ENCODE assay signal across 14 cellular contexts in genomic region chr3:169953462-169954141, GRCh38. TPM values are rescaled to one million over a fixed set of nuclear protein-coding genes. Genes with fewer than 3 reads are reported as not detected.
DNase-seq lines count a peak whose midpoint lies in the region; ATAC-seq and TF ChIP-seq lines count a peak whose summit lies in the region.
"Had no signal": no experiment of that assay in that cellular context is flagged by ENCODE, and none has a peak within 500 bp of the region (broad histone marks: within the 10 kb centered on the region; RNA-seq: fewer than 3 reads in every experiment).

No MANE protein-coding gene starts in this region.

- H3K9me3 Mint-ChIP-seq in activated CD8-positive, alpha-beta T cell treated with anti-CD3 and anti-CD28 coated beads for 36 hours, result no peaks in the 10 kb centered on the region
- H3K9me3 Mint-ChIP-seq in activated CD8-positive, alpha-beta T cell treated with anti-CD3 and anti-CD28 coated beads, Interleukin-2, amount 10 ng/mL, durations not matched to agents 7 days and 5 days (ENCODE audit: insufficient read depth), result no peaks in the 10 kb centered on the region

- H3K4me1 Mint-ChIP-seq in activated CD8-positive, alpha-beta T cell treated with anti-CD3 and anti-CD28 coated beads for 36 hours (ENCODE audit: low read depth), result peaks cover 9% of the 10 kb centered on the region
- no peaks in the 10 kb centered on the region for H3K4me1 Mint-ChIP-seq in activated CD8-positive, alpha-beta T cell treated with anti-CD3 and anti-CD28 coated beads, Interleukin-2, amount 10 ng/mL, durations not matched to agents 7 days and 5 days (ENCODE audit: low read depth)

- H3K27ac ChIP-seq in OCI-LY7 (ENCODE audit: low read depth, low read length, poor library complexity, severe bottlenecking) (peak overlapping the region; percentile 56), upper lobe of right lung (peak overlapping the region; percentile 47)

- no peaks in the 10 kb centered on the region for H3K27me3 Mint-ChIP-seq in activated CD8-positive, alpha-beta T cell treated with anti-CD3 and anti-CD28 coated beads for 36 hours
- H3K27me3 Mint-ChIP-seq in activated CD8-positive, alpha-beta T cell treated with anti-CD3 and anti-CD28 coated beads, Interleukin-2, amount 10 ng/mL, durations not matched to agents 7 days and 5 days (ENCODE audit: low read depth), result peaks cover 9% of the 10 kb centered on the region

- intact Hi-C loops in activated CD8-positive, alpha-beta T cell treated with anti-CD3 and anti-CD28 coated beads for 36 hours (cut with micrococcal nuclease), result no loop called here
- intact Hi-C loops in OCI-LY7 (cut with micrococcal nuclease; ENCODE audit: unreplicated experiment), result no loop called here
- intact Hi-C loops in upper lobe of right lung (cut with DNase I), result no loop called here

- peaks cover 65% of the 10 kb centered on the region for H3K4me1 ChIP-seq in OCI-LY7 (ENCODE audit: insufficient read depth, low read length, poor library complexity, severe bottlenecking)
- no peaks in the 10 kb centered on the region for H3K4me1 ChIP-seq in upper lobe of right lung

- no peaks in the 10 kb centered on the region for H3K79me2 ChIP-seq in OCI-LY7 (ENCODE audit: insufficient read depth, low read depth, low read length)

- H3K36me3 ChIP-seq in OCI-LY7 (ENCODE audit: insufficient read depth, low read length), result peaks cover 32% of the 10 kb centered on the region
- H3K36me3 ChIP-seq in upper lobe of right lung, result no peaks in the 10 kb centered on the region

- no peak for TF ChIP-seq CTCF in activated CD8-positive, alpha-beta T cell treated with anti-CD3 and anti-CD28 coated beads for 36 hours (IDR thresholded peaks at IDR 0.05)
- TF ChIP-seq CTCF in OCI-LY7 (conservative IDR thresholded peaks at IDR 0.05; ENCODE audit: low read length) (no peak), upper lobe of right lung (IDR thresholded peaks at IDR 0.05) (no peak)

- no peak overlapping the region for H3K4me3 Mint-ChIP-seq in activated CD8-positive, alpha-beta T cell treated with anti-CD3 and anti-CD28 coated beads for 36 hours
- H3K4me3 Mint-ChIP-seq in activated CD8-positive, alpha-beta T cell treated with anti-CD3 and anti-CD28 coated beads, Interleukin-2, amount 10 ng/mL, durations not matched to agents 7 days and 5 days, result no peak overlapping the region

- H3K27me3 ChIP-seq in upper lobe of right lung, result no peaks in the 10 kb centered on the region

- H3K9me2 ChIP-seq in OCI-LY7 (ENCODE audit: insufficient read depth, low read length), result no peaks in the 10 kb centered on the region

- H3K4me3 ChIP-seq in OCI-LY7 (ENCODE audit: low read depth, low read length, poor library complexity, severe bottlenecking) (no peak overlapping the region), upper lobe of right lung (no peak overlapping the region)

- H3K4me2 ChIP-seq in OCI-LY7 (ENCODE audit: low read length), result peak overlapping the region; percentile 61

- H3K9me3 ChIP-seq in OCI-LY7 (ENCODE audit: low read length) (peaks cover 18% of the 10 kb centered on the region; the same call in 1 of the 2 replicates), upper lobe of right lung (no peaks in the 10 kb centered on the region)

- peak overlapping the region; percentile 93 for H2AFZ ChIP-seq in OCI-LY7 (ENCODE audit: low read length)

- TF ChIP-seq POLR2A in GM18505 (IDR thresholded peaks at IDR 0.05; ENCODE audit: borderline replicate concordance, extremely low read depth, insufficient read depth, insufficient read length), result no peak

- H3K36me3 Mint-ChIP-seq in activated CD8-positive, alpha-beta T cell treated with anti-CD3 and anti-CD28 coated beads for 36 hours (ENCODE audit: low read depth), result no peaks in the 10 kb centered on the region
- no peaks in the 10 kb centered on the region for H3K36me3 Mint-ChIP-seq in activated CD8-positive, alpha-beta T cell treated with anti-CD3 and anti-CD28 coated beads, Interleukin-2, amount 10 ng/mL, durations not matched to agents 7 days and 5 days (ENCODE audit: low read depth)

- H4K20me1 ChIP-seq in OCI-LY7 (ENCODE audit: insufficient read depth, low read length), result no peaks in the 10 kb centered on the region

- no TSS peak for BruUV-seq in OCI-LY7 (replicated peaks; lab: Mats Ljungman, UMichigan)

- no peak for DNase-seq in activated CD8-positive, alpha-beta T cell treated with anti-CD3 and anti-CD28 coated beads for 36 hours
- no peak for DNase-seq in activated CD8-positive, alpha-beta T cell treated with anti-CD3 and anti-CD28 coated beads, Interleukin-2, amount 10 ng/mL, durations not matched to agents 7 days and 5 days
- DNase-seq in OCI-LY7 (ENCODE audit: low spot score), result no peak
- no peak for DNase-seq in upper lobe of right lung
- no peak for DNase-seq in KG1 (lab: John Stamatoyannopoulos, UW)
- DNase-seq: activated T-cell treated with anti-CD3 and anti-CD28 coated beads for 4 hours; DMS79 treated with DMSO at 0.1 percent for 48 hours; NCI-H146; stimulated activated CD4-positive, alpha-beta T cell treated with anti-CD3 and anti-CD28 coated beads, Interleukin-15, amount 100 ng/mL, for 24 hours; T-helper 9 cell had no signal

- H3K27ac Mint-ChIP-seq in activated CD8-positive, alpha-beta T cell treated with anti-CD3 and anti-CD28 coated beads for 36 hours, result no peak overlapping the region
- H3K27ac Mint-ChIP-seq in activated CD8-positive, alpha-beta T cell treated with anti-CD3 and anti-CD28 coated beads, Interleukin-2, amount 10 ng/mL, durations not matched to agents 7 days and 5 days, result no peak overlapping the region

- POLR2A ChIA-PET in activated CD8-positive, alpha-beta T cell treated with anti-CD3 and anti-CD28 coated beads for 36 hours (lab: Charles Lee), result interaction anchor here (0.7 to 1.0 kb wide), 4 partner anchors 12 to 208 kb away, joined by 3 to 4 read pairs (median 3); partner anchors contain the start of genes SEC62 and TERC
- POLR2A ChIA-PET in activated CD8-positive, alpha-beta T cell treated with anti-CD3 and anti-CD28 coated beads, Interleukin-2, amount 10 ng/mL, durations not matched to agents 7 days and 5 days (lab: Charles Lee), result interaction anchor here (0.6 kb wide), 1 partner anchor 402 kb away, joined by 3 read pairs; no protein-coding TSS in a partner anchor
- POLR2A ChIA-PET in OCI-LY7 (lab: Charles Lee), result interaction anchor here (0.9 to 4.9 kb wide), 10 partner anchors 7 to 104 kb away, joined by 3 to 67 read pairs (median 4); partner anchors contain the start of gene SEC62

- peak; percentile 20 for ATAC-seq in activated CD8-positive, alpha-beta T cell treated with anti-CD3 and anti-CD28 coated beads for 36 hours
- ATAC-seq in activated CD8-positive, alpha-beta T cell treated with anti-CD3 and anti-CD28 coated beads, Interleukin-2, amount 10 ng/mL, durations not matched to agents 7 days and 5 days, result no peak
- ATAC-seq in HG02852 (IDR thresholded peaks at IDR 0.05; ENCODE audit: unreplicated experiment), result peak; percentile 27
- ATAC-seq in upper lobe of right lung, result peak; percentile 24
- ATAC-seq in GM18505 (IDR thresholded peaks at IDR 0.05; ENCODE audit: unreplicated experiment), result no peak
- ATAC-seq in HG03025 (IDR thresholded peaks at IDR 0.05; ENCODE audit: low FRiP score, unreplicated experiment), result no peak

- CTCF ChIA-PET in activated CD8-positive, alpha-beta T cell treated with anti-CD3 and anti-CD28 coated beads for 36 hours (lab: Charles Lee), result no interaction called here
- CTCF ChIA-PET in activated CD8-positive, alpha-beta T cell treated with anti-CD3 and anti-CD28 coated beads, Interleukin-2, amount 10 ng/mL, durations not matched to agents 7 days and 5 days (lab: Charles Lee), result no interaction called here
- CTCF ChIA-PET in OCI-LY7 (lab: Charles Lee; ENCODE audit: unreplicated experiment), result interaction anchor here (1.7 kb wide), 1 partner anchor 13 kb away, joined by 8 read pairs; the partner anchor contains the start of gene SEC62

RNA-seq across cellular contexts. Expression of gene SEC62, which starts 13.0 kb away (rescaled TPM):
- 10 to 100 TPM; 52.5 to 60.2 TPM for total RNA-seq in activated CD8-positive, alpha-beta T cell treated with anti-CD3 and anti-CD28 coated beads for 36 hours
- total RNA-seq in activated CD8-positive, alpha-beta T cell treated with anti-CD3 and anti-CD28 coated beads, Interleukin-2, amount 10 ng/mL, durations not matched to agents 7 days and 5 days, result 10 to 100 TPM; 46.5 to 49.9 TPM
- 64.5 and 77.4 TPM in 2 replicates for total RNA-seq in OCI-LY7 (2014; rRNA removed; shearing (Covaris generic))
- total RNA-seq in OCI-LY7 (2022) (163 and 176 TPM in 2 replicates), upper lobe of right lung (157 TPM)

RNA-seq across cellular contexts. Expression of gene SAMD7, which starts 42.2 kb away (rescaled TPM):
- not detected for total RNA-seq in activated CD8-positive, alpha-beta T cell treated with anti-CD3 and anti-CD28 coated beads for 36 hours
- not detected for total RNA-seq in activated CD8-positive, alpha-beta T cell treated with anti-CD3 and anti-CD28 coated beads, Interleukin-2, amount 10 ng/mL, durations not matched to agents 7 days and 5 days
- 0.23 and 1.1 TPM in 2 replicates for total RNA-seq in OCI-LY7 (2014; rRNA removed; shearing (Covaris generic))
- total RNA-seq in OCI-LY7 (2022), result 0.93 and 0.96 TPM in 2 replicates
- not detected for total RNA-seq in upper lobe of right lung
- total RNA-seq: A172 had no signal

Comparison
In these comparisons a context has a peak if more than half of its experiments do, and no peak if none do; other contexts are left out.
1. ATAC-seq: peak in activated CD8-positive, alpha-beta T cell treated with anti-CD3 and anti-CD28 coated beads for 36 hours (single experiment), HG02852 (single experiment) and upper lobe of right lung (single experiment); none in activated CD8-positive, alpha-beta T cell treated with anti-CD3 and anti-CD28 coated beads, Interleukin-2, amount 10 ng/mL, durations not matched to agents 7 days and 5 days (single experiment), GM18505 (single experiment) and HG03025 (single experiment).